ENCODE assay signal across 17 cellular contexts in genomic region chr1:48784301-48784700, GRCh38. TPM values are rescaled to one million over a fixed set of nuclear protein-coding genes. Genes with fewer than 3 reads are reported as not detected.
DNase-seq lines count a peak whose midpoint lies in the region; ATAC-seq and TF ChIP-seq lines count a peak whose summit lies in the region.
"Had no signal": no experiment of that assay in that cellular context is flagged by ENCODE, and none has a peak within 500 bp of the region (broad histone marks: within the 10 kb centered on the region; RNA-seq: fewer than 3 reads in every experiment).

No MANE protein-coding gene starts in this region.

- H3K79me2 ChIP-seq in Karpas-422 (ENCODE audit: low read length) (no peaks in the 10 kb centered on the region), OCI-LY3 (ENCODE audit: low read length) (no peaks in the 10 kb centered on the region)

- H3K36me3 ChIP-seq in Karpas-422 (ENCODE audit: insufficient read depth, low read length) (no peaks in the 10 kb centered on the region), OCI-LY3 (replicated peaks; ENCODE audit: low read depth, low read length) (no peaks in the 10 kb centered on the region)
- H3K36me3 ChIP-seq: BLaER1 treated with 17β-estradiol and CSF1 and Interleukin-3, amounts not matched to agents 10 nM and 100 nM had no signal

- H3K4me3 ChIP-seq in Karpas-422 (ENCODE audit: low read length): no peak overlapping the region
- 0 out of 2 replicates have a peak overlapping the region, but pooled peaks have one; percentile 17 for H3K4me3 ChIP-seq in OCI-LY3 (ENCODE audit: low read length)
- H3K4me3 ChIP-seq in right cardiac atrium (ENCODE audit: low read length): no peak overlapping the region
- H3K4me3 ChIP-seq: BLaER1 treated with 17β-estradiol and CSF1 and Interleukin-3, amounts not matched to agents 10 nM and 100 nM; GM12878; GM23338 had no signal

- TF ChIP-seq CTCF in OCI-LY3 (IDR thresholded peaks at IDR 0.05; ENCODE audit: low read depth, low read length): no peak

- H3K4me1 ChIP-seq in Karpas-422 (ENCODE audit: low read length): peaks cover 17% of the 10 kb centered on the region
- H3K4me1 ChIP-seq in OCI-LY3 (ENCODE audit: low read length): peaks cover 75% of the 10 kb centered on the region
- no peaks in the 10 kb centered on the region for H3K4me1 ChIP-seq in right cardiac atrium (ENCODE audit: control insufficient read depth, insufficient read depth, low read length)

- no peak overlapping the region for H3K9ac ChIP-seq in Karpas-422 (ENCODE audit: low read length)
- peak overlapping the region; percentile 46; the same call in 1 of the 2 replicates for H3K9ac ChIP-seq in OCI-LY3 (ENCODE audit: low read length)
- H3K9ac ChIP-seq: BLaER1 treated with 17β-estradiol and CSF1 and Interleukin-3, amounts not matched to agents 10 nM and 100 nM had no signal

- H3K27ac ChIP-seq in Karpas-422 (ENCODE audit: low read length) (no peak overlapping the region), OCI-LY3 (ENCODE audit: low read length) (peak overlapping the region; percentile 92), right cardiac atrium (ENCODE audit: low read length) (no peak overlapping the region)
- H3K27ac ChIP-seq: BLaER1 treated with 17β-estradiol and CSF1 and Interleukin-3, amounts not matched to agents 10 nM and 100 nM had no signal

- intact Hi-C loops in right cardiac atrium (cut with DNase I): no loop called here

- H3K9me3 ChIP-seq in Karpas-422 (ENCODE audit: low read length): no peaks in the 10 kb centered on the region
- H3K9me3 ChIP-seq in OCI-LY3 (ENCODE audit: insufficient read depth, low read length): no peaks in the 10 kb centered on the region
- H3K9me3 ChIP-seq in right cardiac atrium (ENCODE audit: control insufficient read depth, low read length): no peaks in the 10 kb centered on the region
- H3K9me3 ChIP-seq: BLaER1 treated with 17β-estradiol and CSF1 and Interleukin-3, amounts not matched to agents 10 nM and 100 nM had no signal

- DNase-seq in NCI-H510A treated with DMSO at 0.1 percent for 48 hours (lab: John Stamatoyannopoulos, UW): peak; percentile 3
- DNase-seq in NCI-H510A (lab: John Stamatoyannopoulos, UW): no peak
- DNase-seq in Karpas-422: no peak
- DNase-seq in SK-N-DZ (ENCODE audit: low spot score): no peak
- DNase-seq in right cardiac atrium: no peak
- DNase-seq: ACHN; CD4-positive, CD25-positive, alpha-beta regulatory T cell; DMS53; H7 had no signal

- H4K20me1 ChIP-seq in Karpas-422 (ENCODE audit: insufficient read depth, low read depth, low read length): no peaks in the 10 kb centered on the region
- H4K20me1 ChIP-seq in OCI-LY3 (ENCODE audit: insufficient read depth, low read length): no peaks in the 10 kb centered on the region
- H4K20me1 ChIP-seq: BLaER1 treated with 17β-estradiol and CSF1 and Interleukin-3, amounts not matched to agents 10 nM and 100 nM had no signal

- no peaks in the 10 kb centered on the region for H3K9me2 ChIP-seq in Karpas-422 (replicated peaks; ENCODE audit: insufficient read depth, low read length)

- H3K4me2 ChIP-seq in Karpas-422 (ENCODE audit: low read depth, low read length, poor library complexity, severe bottlenecking) (peak overlapping the region; percentile 24), OCI-LY3 (ENCODE audit: low read length) (peak overlapping the region; percentile 56)
- H3K4me2 ChIP-seq: BLaER1 treated with 17β-estradiol and CSF1 and Interleukin-3, amounts not matched to agents 10 nM and 100 nM; GM23338 had no signal

- WGBS in right cardiac atrium: 85% methylated on average over 2 of the region's 2 CpGs

- H3K27me3 ChIP-seq in Karpas-422 (ENCODE audit: low read length) (no peaks in the 10 kb centered on the region), OCI-LY3 (ENCODE audit: low read depth, low read length) (no peaks in the 10 kb centered on the region), right cardiac atrium (ENCODE audit: control insufficient read depth, insufficient read depth) (no peaks in the 10 kb centered on the region)
- H3K27me3 ChIP-seq: BLaER1 treated with 17β-estradiol and CSF1 and Interleukin-3, amounts not matched to agents 10 nM and 100 nM had no signal

- ATAC-seq in HG03565 (IDR thresholded peaks at IDR 0.05; ENCODE audit: unreplicated experiment) (no peak), right cardiac atrium (no peak)
- ATAC-seq: GM12878, GM23338, HepG2 had no signal

- no peak overlapping the region for H2AFZ ChIP-seq in Karpas-422 (ENCODE audit: low read length)
- no peak overlapping the region for H2AFZ ChIP-seq in OCI-LY3 (ENCODE audit: low read depth, low read length)
- H2AFZ ChIP-seq: GM23338 had no signal

RNA-seq across cellular contexts. Expression of gene BEND5, which starts 7.6 kb away (rescaled TPM):
- not detected in 2 replicates for total RNA-seq in Karpas-422 (2014; rRNA removed; shearing (Covaris generic); ENCODE audit: low replicate concordance)
- polyA plus RNA-seq in SK-N-DZ (2014; cell fraction: cytosol; rRNA removed): 17.0 and 30.1 TPM in 2 replicates
- polyA plus RNA-seq in SK-N-DZ (2014; cell fraction: nucleus; rRNA removed): 11.1 and 15.9 TPM in 2 replicates
- 1 to 10 TPM; 4.0 to 7.9 (median 5.1) TPM for total RNA-seq in right cardiac atrium
- 3.8 TPM for polyA plus RNA-seq in right cardiac atrium
- total RNA-seq: A172, G401, GM12878, HepG2 had no signal
